ENCODE assay signal across 20 cellular contexts in the genomic region with DNA sequence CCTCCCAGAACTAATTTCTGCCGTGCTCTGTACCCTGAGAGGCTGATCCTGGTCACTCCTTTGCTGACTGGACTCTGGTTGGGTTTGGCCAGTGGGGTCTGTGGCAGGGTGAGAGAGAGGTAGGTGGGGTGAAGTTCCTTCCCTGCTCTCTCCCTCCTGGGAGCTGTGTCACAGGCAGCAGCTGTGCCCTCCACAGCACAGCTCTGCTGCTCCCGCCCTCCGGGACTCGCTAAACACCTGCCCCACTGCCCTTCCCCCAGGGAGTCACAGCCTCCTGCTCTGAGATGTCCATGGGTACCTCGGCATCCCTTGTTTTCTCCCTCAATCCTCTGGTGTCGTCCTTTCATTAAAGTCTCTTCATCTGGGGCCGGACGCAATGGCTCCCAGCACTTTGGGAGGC.
DNase-seq lines count a peak whose midpoint lies in the region; ATAC-seq and TF ChIP-seq lines count a peak whose summit lies in the region.
"Had no signal": no experiment of that assay in that cellular context is flagged by ENCODE, and none has a peak within 500 bp of the region (broad histone marks: within the 10 kb centered on the region; RNA-seq: fewer than 3 reads in every experiment).

No MANE protein-coding gene starts in this region.

- ATAC-seq in GM21381 (IDR thresholded peaks at IDR 0.05; ENCODE audit: unreplicated experiment) (no peak), GM21619 (IDR thresholded peaks at IDR 0.05; ENCODE audit: unreplicated experiment) (no peak)
- ATAC-seq: A549, K562 had no signal

- H3K27me3 ChIP-seq in stomach: peaks cover 0 to 56% (median 0%) of the 10 kb centered on the region in 3 donors
- H3K27me3 ChIP-seq: right atrium auricular region had no signal

- no peak for TF ChIP-seq POLR2A in stomach (IDR thresholded peaks at IDR 0.05)

- H3K4me3 ChIP-seq in stomach: no peak overlapping the region
- H3K4me3 ChIP-seq: A549, K562, right atrium auricular region had no signal

- DNase-seq in NCI-H82 (lab: John Stamatoyannopoulos, UW) (peak; percentile 54), NCI-H82 treated with DMSO at 0.1 percent for 48 hours (lab: John Stamatoyannopoulos, UW; ENCODE audit: unreplicated experiment) (no peak), NCI-H1930 (lab: John Stamatoyannopoulos, UW) (peak; percentile 16 to 35), NCI-H774 (lab: John Stamatoyannopoulos, UW) (peak; percentile 94), stomach (no peak), GM13976 (ENCODE audit: low spot score) (no peak)
- DNase-seq: activated naive CD8-positive, alpha-beta T cell treated with anti-CD3 and anti-CD28 coated beads, Interleukin-2, amount 10 ng/mL, durations not matched to agents 7 days and 5 days; C1 segment of cervical spinal cord; cerebellar nuclear complex; DMS 273 treated with DMSO at 0.1 percent for 48 hours; effector CD4-positive, alpha-beta T cell; GF-D8; hippocampal formation; MM.1S; NCI-H446 treated with DMSO at 0.1 percent for 48 hours had no signal

- TF ChIP-seq CTCF in stomach (IDR thresholded peaks at IDR 0.05) (no peak), GM13976 (IDR thresholded peaks at IDR 0.05; ENCODE audit: borderline replicate concordance, control extremely low read depth, extremely low read depth, insufficient read depth, missing control alignments) (no peak)

- intact Hi-C loops in stomach (cut with DNase I; ENCODE audit: low total_unique reads): no loop called here

- no peak for TF ChIP-seq EP300 in stomach (IDR thresholded peaks at IDR 0.05)

- peaks cover 0 to 7% (median 0%) of the 10 kb centered on the region in 4 donors for H3K4me1 ChIP-seq in stomach
- H3K4me1 ChIP-seq: A549, right atrium auricular region had no signal

- in situ Hi-C loops in GM13976 (cut with MboI; ENCODE audit: low sequenced_read_pairs, unreplicated experiment): no loop called here

- peak overlapping the region in 4 of 5 donors; percentile 25 to 75 (median 57) for H3K27ac ChIP-seq in stomach
- H3K27ac ChIP-seq: A549, right atrium auricular region had no signal

- WGBS in stomach, 5 donors: 56 to 76% (median 74%) methylated on average over 8 of the region's 8 CpGs

- H3K9me3 ChIP-seq in stomach: no peaks in the 10 kb centered on the region
- H3K9me3 ChIP-seq: A549, right atrium auricular region had no signal

- H3K36me3 ChIP-seq in stomach: no peaks in the 10 kb centered on the region
- H3K36me3 ChIP-seq: right atrium auricular region had no signal

Comparison
In these comparisons a context has a peak if more than half of its experiments do, and no peak if none do; other contexts are left out.
1. DNase-seq: peak in NCI-H82 (single experiment), NCI-H1930 (2 of 2) and NCI-H774 (single experiment); none in NCI-H82 treated with DMSO at 0.1 percent for 48 hours (single experiment), stomach (single experiment) and GM13976 (single experiment).